In the genomic region with DNA sequence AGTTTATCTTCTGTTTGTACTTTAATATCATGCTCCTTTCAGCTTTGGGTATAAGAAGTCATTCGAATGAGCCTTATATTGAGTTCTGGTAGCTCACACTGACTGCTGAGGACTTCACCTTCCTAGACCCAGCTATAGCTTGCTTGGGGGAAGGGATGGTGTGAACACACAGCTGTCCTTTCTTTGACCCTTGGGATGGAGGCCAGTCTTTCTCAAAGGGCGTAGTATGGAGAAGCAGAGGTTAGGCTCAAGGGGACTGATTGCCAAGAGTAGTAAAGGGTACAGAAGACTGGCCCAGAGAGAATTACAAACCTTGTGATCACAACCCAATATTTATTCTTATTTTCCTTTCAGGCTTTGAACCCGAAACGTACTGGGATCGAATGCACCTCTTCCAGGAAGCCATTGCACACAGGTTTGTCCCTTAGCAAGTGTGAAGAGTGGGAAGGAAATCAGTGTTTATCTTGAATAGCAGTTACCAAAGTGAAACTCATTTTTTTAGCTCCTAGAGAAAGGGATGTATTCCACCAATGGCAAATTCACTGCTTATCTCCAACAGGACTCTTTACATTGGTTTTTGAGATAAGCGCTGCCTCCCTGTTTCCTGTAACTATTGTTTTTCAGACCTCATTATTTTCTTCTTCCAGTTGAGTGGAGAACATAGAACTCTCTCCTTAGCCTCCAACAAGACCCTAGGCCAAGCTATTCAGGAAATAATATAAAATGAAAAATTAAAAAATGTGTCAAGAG, we compare ENCODE assay signal across 1 cellular context.
TF ChIP-seq lines count a peak whose summit lies in the region.

No MANE protein-coding gene starts in this region.

TF ChIP-seq in K562, 482 proteins besides CTCF, POLR2A, EP300 and RAD21 (continued from another document and continues in another):
- TF ChIP-seq ARID3B (CRISPR knock-in tag; IDR thresholded peaks at IDR 0.05; ENCODE audit: borderline replicate concordance): no peak
- TF ChIP-seq HDGF (IDR thresholded peaks at IDR 0.05): no peak
- no peak for TF ChIP-seq DIDO1 (tag; IDR thresholded peaks at IDR 0.05; ENCODE audit: low read depth)
- TF ChIP-seq HSF4 (CRISPR knock-in tag; IDR thresholded peaks at IDR 0.05; ENCODE audit: borderline replicate concordance): no peak
- TF ChIP-seq SNRNP70 (optimal IDR thresholded peaks at IDR 0.05; ENCODE audit: low read depth, low read length): no peak
- no peak for TF ChIP-seq E2F6 (IDR thresholded peaks at IDR 0.05; ENCODE audit: borderline replicate concordance in 1 of 2, extremely low read depth in 1 of 2, insufficient read depth in 1 of 2, insufficient read length in 1 of 2, low read depth in 1 of 2, low read length in 1 of 2, poor library complexity in 1 of 2, severe bottlenecking in 1 of 2)
- no peak for TF ChIP-seq HMG20B (CRISPR knock-in tag; IDR thresholded peaks at IDR 0.05)
- no peak for TF ChIP-seq MEF2A (IDR thresholded peaks at IDR 0.05; ENCODE audit: control insufficient read depth, low read depth, low read length)
- no peak for TF ChIP-seq FOXA1 (IDR thresholded peaks at IDR 0.05; ENCODE audit: borderline replicate concordance)
- TF ChIP-seq FOXA3 (CRISPR knock-in tag; conservative IDR thresholded peaks at IDR 0.05 in 1 of 2, IDR thresholded peaks at IDR 0.05 in 1 of 2): 0 out of 4 replicates have a peak, but pooled peaks of 1 of the 2 experiments have one; percentile 18
- TF ChIP-seq ZNF140 (CRISPR knock-in tag; IDR thresholded peaks at IDR 0.05): no peak
- no peak for TF ChIP-seq GABPB2 (CRISPR knock-in tag; conservative IDR thresholded peaks at IDR 0.05)
- no peak for TF ChIP-seq RBM22 (IDR thresholded peaks at IDR 0.05; ENCODE audit: low read depth, low read length, poor library complexity, severe bottlenecking)
- no peak for TF ChIP-seq ATF1 (CRISPR knock-in tag; IDR thresholded peaks at IDR 0.05)
- TF ChIP-seq ATF1 (tag; IDR thresholded peaks at IDR 0.05): no peak
- no peak for TF ChIP-seq MGA (IDR thresholded peaks at IDR 0.05)
- no peak for TF ChIP-seq ZBTB26 (CRISPR knock-in tag; IDR thresholded peaks at IDR 0.05)
- TF ChIP-seq NRF1 (conservative IDR thresholded peaks at IDR 0.05 in 1 of 2, IDR thresholded peaks at IDR 0.05 in 1 of 2): no peak
- no peak for TF ChIP-seq SP1 (CRISPR knock-in tag; IDR thresholded peaks at IDR 0.05)
- TF ChIP-seq HLTF (IDR thresholded peaks at IDR 0.05): no peak
- peak; percentile 86 for TF ChIP-seq DPF2 (IDR thresholded peaks at IDR 0.05)
- TF ChIP-seq, protein P1, sequence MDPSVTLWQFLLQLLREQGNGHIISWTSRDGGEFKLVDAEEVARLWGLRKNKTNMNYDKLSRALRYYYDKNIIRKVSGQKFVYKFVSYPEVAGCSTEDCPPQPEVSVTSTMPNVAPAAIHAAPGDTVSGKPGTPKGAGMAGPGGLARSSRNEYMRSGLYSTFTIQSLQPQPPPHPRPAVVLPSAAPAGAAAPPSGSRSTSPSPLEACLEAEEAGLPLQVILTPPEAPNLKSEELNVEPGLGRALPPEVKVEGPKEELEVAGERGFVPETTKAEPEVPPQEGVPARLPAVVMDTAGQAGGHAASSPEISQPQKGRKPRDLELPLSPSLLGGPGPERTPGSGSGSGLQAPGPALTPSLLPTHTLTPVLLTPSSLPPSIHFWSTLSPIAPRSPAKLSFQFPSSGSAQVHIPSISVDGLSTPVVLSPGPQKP (CRISPR knock-in tag; IDR thresholded peaks at IDR 0.05): no peak
- TF ChIP-seq ZNF79 (CRISPR knock-in tag; IDR thresholded peaks at IDR 0.05; ENCODE audit: low read depth): no peak
- TF ChIP-seq GATAD2A (IDR thresholded peaks at IDR 0.05): no peak
- no peak for TF ChIP-seq ZBTB17 (CRISPR knock-in tag; IDR thresholded peaks at IDR 0.05)
- TF ChIP-seq ZNF431 (CRISPR knock-in tag; IDR thresholded peaks at IDR 0.05): no peak
- no peak for TF ChIP-seq SETDB1 (IDR thresholded peaks at IDR 0.05; ENCODE audit: low read length)
- TF ChIP-seq, protein P2, sequence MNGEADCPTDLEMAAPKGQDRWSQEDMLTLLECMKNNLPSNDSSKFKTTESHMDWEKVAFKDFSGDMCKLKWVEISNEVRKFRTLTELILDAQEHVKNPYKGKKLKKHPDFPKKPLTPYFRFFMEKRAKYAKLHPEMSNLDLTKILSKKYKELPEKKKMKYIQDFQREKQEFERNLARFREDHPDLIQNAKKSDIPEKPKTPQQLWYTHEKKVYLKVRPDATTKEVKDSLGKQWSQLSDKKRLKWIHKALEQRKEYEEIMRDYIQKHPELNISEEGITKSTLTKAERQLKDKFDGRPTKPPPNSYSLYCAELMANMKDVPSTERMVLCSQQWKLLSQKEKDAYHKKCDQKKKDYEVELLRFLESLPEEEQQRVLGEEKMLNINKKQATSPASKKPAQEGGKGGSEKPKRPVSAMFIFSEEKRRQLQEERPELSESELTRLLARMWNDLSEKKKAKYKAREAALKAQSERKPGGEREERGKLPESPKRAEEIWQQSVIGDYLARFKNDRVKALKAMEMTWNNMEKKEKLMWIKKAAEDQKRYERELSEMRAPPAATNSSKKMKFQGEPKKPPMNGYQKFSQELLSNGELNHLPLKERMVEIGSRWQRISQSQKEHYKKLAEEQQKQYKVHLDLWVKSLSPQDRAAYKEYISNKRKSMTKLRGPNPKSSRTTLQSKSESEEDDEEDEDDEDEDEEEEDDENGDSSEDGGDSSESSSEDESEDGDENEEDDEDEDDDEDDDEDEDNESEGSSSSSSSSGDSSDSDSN (IDR thresholded peaks at IDR 0.05; ENCODE audit: borderline replicate concordance in 1 of 2, low read depth in 2 of 2, low read length in 2 of 2): no peak
- no peak for TF ChIP-seq RBM15 (IDR thresholded peaks at IDR 0.05; ENCODE audit: insufficient read depth, low read length)
- peak; percentile 69 for TF ChIP-seq HMGN3 (IDR thresholded peaks at IDR 0.05; ENCODE audit: borderline replicate concordance, extremely low read depth, insufficient read length, low read depth, low read length)
- TF ChIP-seq ZNF232 (CRISPR knock-in tag; IDR thresholded peaks at IDR 0.05): no peak
- TF ChIP-seq TRIM24 (IDR thresholded peaks at IDR 0.05): no peak
- no peak for TF ChIP-seq ZBTB8A (IDR thresholded peaks at IDR 0.05; ENCODE audit: partially characterized antibody)
- no peak for TF ChIP-seq ZKSCAN1 (IDR thresholded peaks at IDR 0.05; ENCODE audit: low read depth, low read length)
- peak; percentile 98 for TF ChIP-seq SOX6 (IDR thresholded peaks at IDR 0.05)
- TF ChIP-seq, protein P3, sequence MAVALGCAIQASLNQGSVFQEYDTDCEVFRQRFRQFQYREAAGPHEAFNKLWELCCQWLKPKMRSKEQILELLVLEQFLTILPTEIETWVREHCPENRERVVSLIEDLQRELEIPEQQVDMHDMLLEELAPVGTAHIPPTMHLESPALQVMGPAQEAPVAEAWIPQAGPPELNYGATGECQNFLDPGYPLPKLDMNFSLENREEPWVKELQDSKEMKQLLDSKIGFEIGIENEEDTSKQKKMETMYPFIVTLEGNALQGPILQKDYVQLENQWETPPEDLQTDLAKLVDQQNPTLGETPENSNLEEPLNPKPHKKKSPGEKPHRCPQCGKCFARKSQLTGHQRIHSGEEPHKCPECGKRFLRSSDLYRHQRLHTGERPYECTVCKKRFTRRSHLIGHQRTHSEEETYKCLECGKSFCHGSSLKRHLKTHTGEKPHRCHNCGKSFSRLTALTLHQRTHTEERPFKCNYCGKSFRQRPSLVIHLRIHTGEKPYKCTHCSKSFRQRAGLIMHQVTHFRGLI (CRISPR knock-in tag; IDR thresholded peaks at IDR 0.05): no peak
- TF ChIP-seq CBX1 (IDR thresholded peaks at IDR 0.05; ENCODE audit: low read depth): no peak
- TF ChIP-seq EP400 (IDR thresholded peaks at IDR 0.05): peak; percentile 27; the same call in 1 of the 2 replicates
- no peak for TF ChIP-seq NFRKB (IDR thresholded peaks at IDR 0.05; ENCODE audit: low read depth)
- no peak for TF ChIP-seq ZNF444 (CRISPR knock-in tag; IDR thresholded peaks at IDR 0.05)
- no peak for TF ChIP-seq HNRNPL (IDR thresholded peaks at IDR 0.05; ENCODE audit: low read depth, low read length)
- no peak for TF ChIP-seq MAFF (IDR thresholded peaks at IDR 0.05; ENCODE audit: low read length)
- no peak for TF ChIP-seq ZNF175 (CRISPR knock-in tag; IDR thresholded peaks at IDR 0.05; ENCODE audit: low read depth)
